Comparison of ENCODE assay signal across 33 cellular contexts in the genomic region with DNA sequence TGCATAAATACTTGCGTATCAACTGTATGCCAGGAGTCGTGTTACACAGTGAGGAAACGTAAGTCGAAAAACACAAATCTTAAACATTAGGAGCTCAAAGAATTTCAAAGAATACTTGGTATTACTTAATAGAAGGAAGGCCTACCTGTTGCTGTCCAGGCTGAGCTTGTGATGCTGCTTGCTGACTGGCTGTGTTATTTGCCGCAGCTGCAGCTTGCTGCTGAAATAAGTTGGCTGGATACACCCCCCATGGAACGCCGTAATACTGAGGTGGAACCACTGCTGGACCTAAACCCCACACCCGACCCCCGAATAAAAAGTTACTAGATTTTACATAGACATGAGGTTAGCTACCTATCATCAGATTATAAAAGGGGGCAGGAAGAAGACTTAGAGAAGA.
"Had no signal": no experiment of that assay in that cellular context is flagged by ENCODE, and none has a peak within 500 bp of the region (broad histone marks: within the 10 kb centered on the region; RNA-seq: fewer than 3 reads in every experiment).

No MANE protein-coding gene starts in this region.

- H3K27ac Mint-ChIP-seq: activated B cell treated with CpG ODN at 0.5 μM for 24 hours; activated CD8-positive, alpha-beta T cell treated with anti-CD3 and anti-CD28 coated beads for 36 hours; activated naive CD4-positive, alpha-beta T cell treated with anti-CD3 and anti-CD28 coated beads, Interleukin-2, amount 10 ng/mL, durations not matched to agents 7 days and 5 days; activated naive CD4-positive, alpha-beta T cell treated with anti-CD3 and anti-CD28 coated beads, Interleukin-2, amount 50 U/mL, for 72 hours; activated naive CD8-positive, alpha-beta T cell treated with anti-CD3 and anti-CD28 coated beads, Interleukin-2, amount 10 ng/mL, durations not matched to agents 7 days and 5 days; brain; dendritic cell treated with granulocyte-macrophage colony-stimulating factor and Interleukin-4, amounts not matched to agents 40 ng/mL and 50 ng/mL, for 4 days; endodermal cell; T-cell; T-helper 1 cell treated with Interleukin-12 subunit alpha and Interleukin-12 subunit beta and Interleukin-4 antibody, amounts not matched to agents 30 μg/mL and 1 μg/mL, for 36 hours; T-helper 2 cell treated with Interferon-gamma antibody and Interleukin-4, amounts not matched to agents 5 μg/mL and 100 μg/mL, for 36 hours had no signal

- H3K27ac ChIP-seq: ascending aorta, breast epithelium, cardiac muscle cell, coronary artery, dorsolateral prefrontal cortex, foreskin keratinocyte, gastrocnemius medialis, heart right ventricle, WERI-Rb-1 had no signal

- ATAC-seq: activated CD4-positive, CD25-positive, alpha-beta regulatory T cell treated with anti-CD3 and anti-CD28 coated beads, Interleukin-2, amount 50 U/mL, for 24 hours; activated CD8-positive, alpha-beta T cell treated with anti-CD3 and anti-CD28 coated beads for 36 hours; activated naive CD4-positive, alpha-beta T cell treated with anti-CD3 and anti-CD28 coated beads, Interleukin-2, amount 50 U/mL, for 72 hours; activated T-cell treated with anti-CD3 and anti-CD28 coated beads, Interleukin-2, amount 50 U/mL, for 72 hours; esophagus mucosa; foreskin keratinocyte; gastrocnemius medialis; heart right ventricle; T-cell had no signal

- H3K9me3 ChIP-seq: ascending aorta, breast epithelium, gastrocnemius medialis, heart right ventricle had no signal

- H3K4me1 Mint-ChIP-seq: activated B cell treated with CpG ODN at 0.5 μM for 24 hours, brain had no signal

- H3K4me1 ChIP-seq: ascending aorta, breast epithelium, gastrocnemius medialis had no signal

- DNase-seq: activated B cell treated with CpG ODN at 0.5 μM for 24 hours; activated CD4-positive, alpha-beta T cell treated with anti-CD3 and anti-CD28 coated beads for 48 hours; activated CD4-positive, alpha-beta T cell treated with anti-CD3 and anti-CD28 coated beads, Interleukin-2, amount 50 U/mL, for 1 hour; activated CD4-positive, alpha-beta T cell treated with anti-CD3 and anti-CD28 coated beads, Interleukin-2, amount 50 U/mL, for 48 hours; activated CD8-positive, alpha-beta memory T cell treated with anti-CD3 and anti-CD28 coated beads for 24 hours; activated CD8-positive, alpha-beta T cell treated with anti-CD3 and anti-CD28 coated beads for 36 hours; activated gamma-delta T cell; activated naive CD4-positive, alpha-beta T cell; activated naive CD4-positive, alpha-beta T cell treated with anti-CD3 and anti-CD28 coated beads, Interleukin-2, amount 10 ng/mL, durations not matched to agents 7 days and 5 days; activated naive CD8-positive, alpha-beta T cell treated with anti-CD3 and anti-CD28 coated beads, Interleukin-2, amount 10 ng/mL, durations not matched to agents 7 days and 5 days; activated T-cell treated with anti-CD3 and anti-CD28 coated beads, Interleukin-2, amount 50 U/mL, for 72 hours; central memory CD4-positive, alpha-beta T cell; cerebellar nuclear complex; dorsolateral prefrontal cortex; effector memory CD4-positive, alpha-beta T cell; endodermal cell; foreskin keratinocyte; gastrocnemius medialis; heart right ventricle; T-cell; T1000; WERI-Rb-1 had no signal

- H3K4me3 Mint-ChIP-seq: activated B cell treated with CpG ODN at 0.5 μM for 24 hours; activated CD8-positive, alpha-beta T cell treated with anti-CD3 and anti-CD28 coated beads for 36 hours; activated naive CD4-positive, alpha-beta T cell treated with anti-CD3 and anti-CD28 coated beads, Interleukin-2, amount 10 ng/mL, durations not matched to agents 7 days and 5 days; activated naive CD8-positive, alpha-beta T cell treated with anti-CD3 and anti-CD28 coated beads, Interleukin-2, amount 10 ng/mL, durations not matched to agents 7 days and 5 days; activated T-cell treated with anti-CD3 and anti-CD28 coated beads, Interleukin-2, amount 50 U/mL, for 72 hours; brain; dendritic cell treated with granulocyte-macrophage colony-stimulating factor and Interleukin-4, amounts not matched to agents 40 ng/mL and 50 ng/mL, for 4 days; endodermal cell; T-cell; T-helper 1 cell treated with Interleukin-12 subunit alpha and Interleukin-12 subunit beta and Interleukin-4 antibody, amounts not matched to agents 30 μg/mL and 1 μg/mL, for 36 hours; T-helper 2 cell treated with Interferon-gamma antibody and Interleukin-4, amounts not matched to agents 5 μg/mL and 100 μg/mL, for 36 hours had no signal

- H3K9me3 Mint-ChIP-seq: activated B cell treated with CpG ODN at 0.5 μM for 24 hours; activated CD8-positive, alpha-beta T cell treated with anti-CD3 and anti-CD28 coated beads for 36 hours; activated naive CD4-positive, alpha-beta T cell treated with anti-CD3 and anti-CD28 coated beads, Interleukin-2, amount 10 ng/mL, durations not matched to agents 7 days and 5 days; activated naive CD4-positive, alpha-beta T cell treated with anti-CD3 and anti-CD28 coated beads, Interleukin-2, amount 50 U/mL, for 72 hours; activated naive CD8-positive, alpha-beta T cell treated with anti-CD3 and anti-CD28 coated beads, Interleukin-2, amount 10 ng/mL, durations not matched to agents 7 days and 5 days; activated T-cell treated with anti-CD3 and anti-CD28 coated beads, Interleukin-2, amount 50 U/mL, for 72 hours; brain; dendritic cell treated with granulocyte-macrophage colony-stimulating factor and Interleukin-4, amounts not matched to agents 40 ng/mL and 50 ng/mL, for 4 days; endodermal cell; T-cell; T-helper 1 cell treated with Interleukin-12 subunit alpha and Interleukin-12 subunit beta and Interleukin-4 antibody, amounts not matched to agents 30 μg/mL and 1 μg/mL, for 36 hours; T-helper 2 cell treated with Interferon-gamma antibody and Interleukin-4, amounts not matched to agents 5 μg/mL and 100 μg/mL, for 36 hours had no signal

- H3K4me3 ChIP-seq: ascending aorta, breast epithelium, cardiac muscle cell, coronary artery, dorsolateral prefrontal cortex, gastrocnemius medialis, heart right ventricle had no signal

- H3K27me3 Mint-ChIP-seq: activated B cell treated with CpG ODN at 0.5 μM for 24 hours; activated CD8-positive, alpha-beta T cell treated with anti-CD3 and anti-CD28 coated beads for 36 hours; activated naive CD4-positive, alpha-beta T cell treated with anti-CD3 and anti-CD28 coated beads, Interleukin-2, amount 10 ng/mL, durations not matched to agents 7 days and 5 days; activated naive CD8-positive, alpha-beta T cell treated with anti-CD3 and anti-CD28 coated beads, Interleukin-2, amount 10 ng/mL, durations not matched to agents 7 days and 5 days; brain; dendritic cell treated with granulocyte-macrophage colony-stimulating factor and Interleukin-4, amounts not matched to agents 40 ng/mL and 50 ng/mL, for 4 days; T-cell had no signal
